5 cellular contexts compared by ENCODE assay signal in the genomic region with DNA sequence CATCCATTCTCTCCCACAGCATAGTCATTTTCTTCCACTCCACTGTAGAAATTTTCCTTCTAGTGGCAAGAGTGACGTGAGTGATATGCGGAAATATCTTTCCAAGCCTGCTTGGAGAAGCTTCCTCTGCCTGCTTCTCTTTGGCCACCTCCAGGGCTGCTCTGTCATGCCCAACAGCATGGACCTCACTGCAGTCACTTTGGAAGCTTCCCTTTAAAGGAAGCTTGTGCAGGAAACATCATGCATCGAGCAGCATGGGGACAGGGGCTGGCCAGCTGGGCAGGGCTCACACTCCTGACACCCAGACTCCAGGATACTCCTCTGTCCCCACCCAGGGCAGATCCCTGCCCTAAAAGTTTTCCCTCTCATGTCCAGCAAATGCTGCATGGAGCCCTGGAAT.
DNase-seq lines count a peak whose midpoint lies in the region; ATAC-seq and TF ChIP-seq lines count a peak whose summit lies in the region.
"Not testable (repeated sequence)": the region's sequence is repeated elsewhere in the genome, so short reads cannot be mapped to it uniquely, and the experiment has no call there.

No MANE protein-coding gene starts in this region.

- not testable (repeated sequence) for H3K4me3 ChIP-seq in esophagus muscularis mucosa, right atrium auricular region, lung

- H3K36me3 ChIP-seq in esophagus muscularis mucosa; right atrium auricular region; lung (ENCODE audit: control insufficient read depth in 2 of 2, insufficient read depth in 2 of 2, low read length in 2 of 2): not testable (repeated sequence)

- TF ChIP-seq POLR2A in esophagus muscularis mucosa (IDR thresholded peaks at IDR 0.05; ENCODE audit: low read depth) = not testable (repeated sequence)

- not testable (repeated sequence) for H3K27ac ChIP-seq in esophagus muscularis mucosa (replicated peaks in 1 of 4); right atrium auricular region; lung (ENCODE audit: low read depth in 1 of 2, low read length in 1 of 2)

- 79% methylated on average over 2 of the region's 3 CpGs for WGBS in esophagus muscularis mucosa
- 60 to 86% methylated on average over 3 of the region's 3 CpGs for whole genome bisulfite sequencing in lung, 2 donors

- DNase-seq in esophagus muscularis mucosa (ENCODE audit: extremely low spot score) = peak; percentile 26
- DNase-seq in cardiac septum (ENCODE audit: low spot score) = peak; percentile 39
- peak; percentile 34 for DNase-seq in right atrium auricular region (ENCODE audit: low spot score)
- DNase-seq in lung (ENCODE audit: low spot score) = peak; percentile 6
- peak; percentile 55 for DNase-seq in mesenteric fat pad (ENCODE audit: low spot score)

- not testable (repeated sequence) for H3K9me3 ChIP-seq in esophagus muscularis mucosa, right atrium auricular region
- H3K9me3 ChIP-seq in lung (ENCODE audit: control insufficient read depth in 2 of 2, insufficient read depth in 1 of 2, low read length in 1 of 2) = peaks cover 2 to 13% of the 10 kb centered on the region in 2 donors

- H3K4me1 ChIP-seq in esophagus muscularis mucosa; right atrium auricular region; lung (ENCODE audit: control insufficient read depth in 2 of 2, insufficient read depth in 2 of 2, low read length in 2 of 2): not testable (repeated sequence)

- not testable (repeated sequence) for TF ChIP-seq EP300 in esophagus muscularis mucosa (IDR thresholded peaks at IDR 0.05)

- TF ChIP-seq CTCF in esophagus muscularis mucosa (IDR thresholded peaks at IDR 0.05); right atrium auricular region (IDR thresholded peaks at IDR 0.05); lung (IDR thresholded peaks at IDR 0.05; ENCODE audit: control extremely low read depth, extremely low read depth): not testable (repeated sequence)

- H3K27me3 ChIP-seq in esophagus muscularis mucosa; right atrium auricular region; lung (ENCODE audit: control insufficient read depth, insufficient read depth): not testable (repeated sequence)

- not testable (repeated sequence) for ATAC-seq in lung (ENCODE audit: insufficient read depth, low FRiP score)

- intact Hi-C loops in esophagus muscularis mucosa (cut with DNase I); cardiac septum (cut with DNase I): not testable (repeated sequence)
